Comparison of ENCODE assay signal across 16 cellular contexts in the genomic region with DNA sequence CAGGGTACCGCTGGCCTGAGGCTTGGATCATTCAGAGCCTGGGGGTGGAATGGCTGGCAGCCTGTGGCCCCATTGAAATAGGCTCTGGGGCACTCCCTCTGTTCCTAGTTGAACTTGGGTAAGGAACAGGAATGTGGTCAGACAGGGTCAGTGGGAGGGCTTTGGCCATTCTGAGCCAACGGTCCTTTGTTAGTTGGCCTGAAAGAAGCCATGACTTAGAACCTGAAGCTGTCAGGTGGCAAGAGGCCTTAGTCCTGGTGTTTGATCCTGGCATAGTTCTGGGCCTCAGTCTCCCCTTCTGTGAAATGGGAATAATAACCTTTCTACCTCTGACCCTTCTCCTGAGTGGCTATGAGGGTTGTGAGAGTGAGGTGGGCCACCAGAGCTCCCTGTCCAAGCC.
"Had no signal": no experiment of that assay in that cellular context is flagged by ENCODE, and none has a peak within 500 bp of the region (broad histone marks: within the 10 kb centered on the region; RNA-seq: fewer than 3 reads in every experiment).

No MANE protein-coding gene starts in this region.

- H3K4me3 ChIP-seq: mucosa of descending colon, suprapubic skin had no signal

- H3K4me3 Mint-ChIP-seq: activated naive CD8-positive, alpha-beta T cell; activated T-helper 1 cell treated with anti-CD3 and anti-CD28 coated beads, Interleukin-12 subunit alpha, Interleukin-12 subunit beta, Interleukin-2, Interleukin-4 antibody, amounts not matched to agents 30 ng/mL and 10 ng/mL and 1 ng/mL, durations not matched to agents 14 hours and 24 hours and 36 hours; effector memory CD8-positive, alpha-beta T cell; naive B cell; neural crest cell; stimulated activated naive CD8-positive, alpha-beta T cell treated with anti-CD3 and anti-CD28 coated beads, Interleukin-15, Interleukin-2, amounts not matched to agents 100 ng/mL and 50 ng/mL, for 24 hours; T-helper 1 cell treated with Interleukin-12 subunit alpha and Interleukin-12 subunit beta and Interleukin-4 antibody, amounts not matched to agents 30 μg/mL and 1 μg/mL, for 36 hours; type B pancreatic cell had no signal

- H3K27me3 ChIP-seq: suprapubic skin had no signal

- ATAC-seq: effector memory CD8-positive, alpha-beta T cell; left colon; mucosa of descending colon had no signal

- H3K27me3 Mint-ChIP-seq: activated naive CD8-positive, alpha-beta T cell; effector memory CD8-positive, alpha-beta T cell; naive B cell; progenitor cell of endocrine pancreas; stimulated activated naive CD8-positive, alpha-beta T cell treated with anti-CD3 and anti-CD28 coated beads, Interleukin-15, Interleukin-2, amounts not matched to agents 100 ng/mL and 50 ng/mL, for 24 hours; type B pancreatic cell had no signal

- H3K36me3 Mint-ChIP-seq: activated naive CD8-positive, alpha-beta T cell; naive B cell; type B pancreatic cell had no signal

- H3K27ac ChIP-seq: suprapubic skin had no signal

- H3K9me3 ChIP-seq: mucosa of descending colon, suprapubic skin had no signal

- DNase-seq: activated CD4-positive, CD25-positive, alpha-beta regulatory T cell treated with anti-CD3 and anti-CD28 coated beads, Interleukin-2, amount 50 U/mL, for 72 hours; activated gamma-delta T cell treated with Interleukin-2 at 50 U/mL for 16 hours; effector memory CD8-positive, alpha-beta T cell; left colon; mammary epithelial cell; mucosa of descending colon; naive B cell; stimulated activated CD4-positive, alpha-beta T cell treated with anti-CD3 and anti-CD28 coated beads, Interleukin-2, amount 100 ng/mL, for 24 hours had no signal

- H3K4me1 Mint-ChIP-seq: neural crest cell had no signal

- H3K27ac Mint-ChIP-seq: activated naive CD8-positive, alpha-beta T cell; activated T-helper 1 cell treated with anti-CD3 and anti-CD28 coated beads, Interleukin-12 subunit alpha, Interleukin-12 subunit beta, Interleukin-2, Interleukin-4 antibody, amounts not matched to agents 30 ng/mL and 10 ng/mL and 1 ng/mL, durations not matched to agents 14 hours and 24 hours and 36 hours; effector memory CD8-positive, alpha-beta T cell; progenitor cell of endocrine pancreas; stimulated activated naive CD8-positive, alpha-beta T cell treated with anti-CD3 and anti-CD28 coated beads, Interleukin-15, Interleukin-2, amounts not matched to agents 100 ng/mL and 50 ng/mL, for 24 hours; T-helper 1 cell treated with Interleukin-12 subunit alpha and Interleukin-12 subunit beta and Interleukin-4 antibody, amounts not matched to agents 30 μg/mL and 1 μg/mL, for 36 hours had no signal

- H3K36me3 ChIP-seq: suprapubic skin had no signal

- H3K9me3 Mint-ChIP-seq: activated T-helper 1 cell treated with anti-CD3 and anti-CD28 coated beads, Interleukin-12 subunit alpha, Interleukin-12 subunit beta, Interleukin-2, Interleukin-4 antibody, amounts not matched to agents 30 ng/mL and 10 ng/mL and 1 ng/mL, durations not matched to agents 14 hours and 24 hours and 36 hours; effector memory CD8-positive, alpha-beta T cell; naive B cell; neural crest cell; stimulated activated naive CD8-positive, alpha-beta T cell treated with anti-CD3 and anti-CD28 coated beads, Interleukin-15, Interleukin-2, amounts not matched to agents 100 ng/mL and 50 ng/mL, for 24 hours; T-helper 1 cell treated with Interleukin-12 subunit alpha and Interleukin-12 subunit beta and Interleukin-4 antibody, amounts not matched to agents 30 μg/mL and 1 μg/mL, for 36 hours; type B pancreatic cell had no signal
